Comparison of ENCODE assay signal across 1 cellular context in the genomic region with DNA sequence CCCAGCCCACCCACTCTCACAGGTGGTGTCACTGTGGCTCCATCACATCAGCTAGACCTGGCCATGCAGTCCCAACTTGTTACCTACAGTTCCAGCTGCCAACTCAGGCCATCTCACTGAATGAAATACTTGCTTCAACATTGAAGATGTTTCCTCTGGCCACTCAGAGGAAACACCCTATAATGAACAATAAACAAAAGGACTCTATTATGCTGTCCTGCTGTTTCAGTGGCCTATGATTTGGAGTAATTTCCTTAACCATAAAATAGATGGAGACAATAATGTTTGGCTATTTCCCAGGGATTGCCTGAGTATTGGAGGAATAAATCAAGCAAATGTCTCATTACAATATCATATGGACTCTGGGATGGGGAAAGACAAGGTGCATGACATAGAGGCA.
TF ChIP-seq lines count a peak whose summit lies in the region.

No MANE protein-coding gene starts in this region.

TF ChIP-seq in GM23338, 12 proteins besides CTCF, POLR2A, EP300 and RAD21 (continued from another document):
- TF ChIP-seq, protein P1, sequence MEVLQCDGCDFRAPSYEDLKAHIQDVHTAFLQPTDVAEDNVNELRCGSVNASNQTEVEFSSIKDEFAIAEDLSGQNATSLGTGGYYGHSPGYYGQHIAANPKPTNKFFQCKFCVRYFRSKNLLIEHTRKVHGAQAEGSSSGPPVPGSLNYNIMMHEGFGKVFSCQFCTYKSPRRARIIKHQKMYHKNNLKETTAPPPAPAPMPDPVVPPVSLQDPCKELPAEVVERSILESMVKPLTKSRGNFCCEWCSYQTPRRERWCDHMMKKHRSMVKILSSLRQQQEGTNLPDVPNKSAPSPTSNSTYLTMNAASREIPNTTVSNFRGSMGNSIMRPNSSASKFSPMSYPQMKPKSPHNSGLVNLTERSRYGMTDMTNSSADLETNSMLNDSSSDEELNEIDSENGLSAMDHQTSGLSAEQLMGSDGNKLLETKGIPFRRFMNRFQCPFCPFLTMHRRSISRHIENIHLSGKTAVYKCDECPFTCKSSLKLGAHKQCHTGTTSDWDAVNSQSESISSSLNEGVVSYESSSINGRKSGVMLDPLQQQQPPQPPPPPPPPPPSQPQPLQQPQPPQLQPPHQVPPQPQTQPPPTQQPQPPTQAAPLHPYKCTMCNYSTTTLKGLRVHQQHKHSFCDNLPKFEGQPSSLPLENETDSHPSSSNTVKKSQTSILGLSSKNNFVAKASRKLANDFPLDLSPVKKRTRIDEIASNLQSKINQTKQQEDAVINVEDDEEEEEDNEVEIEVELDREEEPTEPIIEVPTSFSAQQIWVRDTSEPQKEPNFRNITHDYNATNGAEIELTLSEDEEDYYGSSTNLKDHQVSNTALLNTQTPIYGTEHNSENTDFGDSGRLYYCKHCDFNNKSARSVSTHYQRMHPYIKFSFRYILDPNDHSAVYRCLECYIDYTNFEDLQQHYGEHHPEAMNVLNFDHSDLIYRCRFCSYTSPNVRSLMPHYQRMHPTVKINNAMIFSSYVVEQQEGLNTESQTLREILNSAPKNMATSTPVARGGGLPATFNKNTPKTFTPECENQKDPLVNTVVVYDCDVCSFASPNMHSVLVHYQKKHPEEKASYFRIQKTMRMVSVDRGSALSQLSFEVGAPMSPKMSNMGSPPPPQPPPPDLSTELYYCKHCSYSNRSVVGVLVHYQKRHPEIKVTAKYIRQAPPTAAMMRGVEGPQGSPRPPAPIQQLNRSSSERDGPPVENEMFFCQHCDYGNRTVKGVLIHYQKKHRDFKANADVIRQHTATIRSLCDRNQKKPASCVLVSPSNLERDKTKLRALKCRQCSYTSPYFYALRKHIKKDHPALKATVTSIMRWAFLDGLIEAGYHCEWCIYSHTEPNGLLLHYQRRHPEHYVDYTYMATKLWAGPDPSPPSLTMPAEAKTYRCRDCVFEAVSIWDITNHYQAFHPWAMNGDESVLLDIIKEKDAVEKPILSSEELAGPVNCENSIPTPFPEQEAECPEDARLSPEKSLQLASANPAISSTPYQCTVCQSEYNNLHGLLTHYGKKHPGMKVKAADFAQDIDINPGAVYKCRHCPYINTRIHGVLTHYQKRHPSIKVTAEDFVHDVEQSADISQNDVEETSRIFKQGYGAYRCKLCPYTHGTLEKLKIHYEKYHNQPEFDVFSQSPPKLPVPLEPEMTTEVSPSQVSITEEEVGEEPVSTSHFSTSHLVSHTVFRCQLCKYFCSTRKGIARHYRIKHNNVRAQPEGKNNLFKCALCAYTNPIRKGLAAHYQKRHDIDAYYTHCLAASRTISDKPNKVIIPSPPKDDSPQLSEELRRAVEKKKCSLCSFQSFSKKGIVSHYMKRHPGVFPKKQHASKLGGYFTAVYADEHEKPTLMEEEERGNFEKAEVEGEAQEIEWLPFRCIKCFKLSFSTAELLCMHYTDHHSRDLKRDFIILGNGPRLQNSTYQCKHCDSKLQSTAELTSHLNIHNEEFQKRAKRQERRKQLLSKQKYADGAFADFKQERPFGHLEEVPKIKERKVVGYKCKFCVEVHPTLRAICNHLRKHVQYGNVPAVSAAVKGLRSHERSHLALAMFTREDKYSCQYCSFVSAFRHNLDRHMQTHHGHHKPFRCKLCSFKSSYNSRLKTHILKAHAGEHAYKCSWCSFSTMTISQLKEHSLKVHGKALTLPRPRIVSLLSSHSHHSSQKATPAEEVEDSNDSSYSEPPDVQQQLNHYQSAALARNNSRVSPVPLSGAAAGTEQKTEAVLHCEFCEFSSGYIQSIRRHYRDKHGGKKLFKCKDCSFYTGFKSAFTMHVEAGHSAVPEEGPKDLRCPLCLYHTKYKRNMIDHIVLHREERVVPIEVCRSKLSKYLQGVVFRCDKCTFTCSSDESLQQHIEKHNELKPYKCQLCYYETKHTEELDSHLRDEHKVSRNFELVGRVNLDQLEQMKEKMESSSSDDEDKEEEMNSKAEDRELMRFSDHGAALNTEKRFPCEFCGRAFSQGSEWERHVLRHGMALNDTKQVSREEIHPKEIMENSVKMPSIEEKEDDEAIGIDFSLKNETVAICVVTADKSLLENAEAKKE (CRISPR knock-in tag; IDR thresholded peaks at IDR 0.05), result no peak
- no peak for TF ChIP-seq ZNF331 (CRISPR knock-in tag; IDR thresholded peaks at IDR 0.05; ENCODE audit: low read depth)
- TF ChIP-seq ZNF114 (CRISPR knock-in tag; IDR thresholded peaks at IDR 0.05), result no peak
- TF ChIP-seq, protein P2, sequence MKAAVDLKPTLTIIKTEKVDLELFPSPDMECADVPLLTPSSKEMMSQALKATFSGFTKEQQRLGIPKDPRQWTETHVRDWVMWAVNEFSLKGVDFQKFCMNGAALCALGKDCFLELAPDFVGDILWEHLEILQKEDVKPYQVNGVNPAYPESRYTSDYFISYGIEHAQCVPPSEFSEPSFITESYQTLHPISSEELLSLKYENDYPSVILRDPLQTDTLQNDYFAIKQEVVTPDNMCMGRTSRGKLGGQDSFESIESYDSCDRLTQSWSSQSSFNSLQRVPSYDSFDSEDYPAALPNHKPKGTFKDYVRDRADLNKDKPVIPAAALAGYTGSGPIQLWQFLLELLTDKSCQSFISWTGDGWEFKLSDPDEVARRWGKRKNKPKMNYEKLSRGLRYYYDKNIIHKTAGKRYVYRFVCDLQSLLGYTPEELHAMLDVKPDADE (IDR thresholded peaks at IDR 0.05), result no peak
- TF ChIP-seq, protein P3, sequence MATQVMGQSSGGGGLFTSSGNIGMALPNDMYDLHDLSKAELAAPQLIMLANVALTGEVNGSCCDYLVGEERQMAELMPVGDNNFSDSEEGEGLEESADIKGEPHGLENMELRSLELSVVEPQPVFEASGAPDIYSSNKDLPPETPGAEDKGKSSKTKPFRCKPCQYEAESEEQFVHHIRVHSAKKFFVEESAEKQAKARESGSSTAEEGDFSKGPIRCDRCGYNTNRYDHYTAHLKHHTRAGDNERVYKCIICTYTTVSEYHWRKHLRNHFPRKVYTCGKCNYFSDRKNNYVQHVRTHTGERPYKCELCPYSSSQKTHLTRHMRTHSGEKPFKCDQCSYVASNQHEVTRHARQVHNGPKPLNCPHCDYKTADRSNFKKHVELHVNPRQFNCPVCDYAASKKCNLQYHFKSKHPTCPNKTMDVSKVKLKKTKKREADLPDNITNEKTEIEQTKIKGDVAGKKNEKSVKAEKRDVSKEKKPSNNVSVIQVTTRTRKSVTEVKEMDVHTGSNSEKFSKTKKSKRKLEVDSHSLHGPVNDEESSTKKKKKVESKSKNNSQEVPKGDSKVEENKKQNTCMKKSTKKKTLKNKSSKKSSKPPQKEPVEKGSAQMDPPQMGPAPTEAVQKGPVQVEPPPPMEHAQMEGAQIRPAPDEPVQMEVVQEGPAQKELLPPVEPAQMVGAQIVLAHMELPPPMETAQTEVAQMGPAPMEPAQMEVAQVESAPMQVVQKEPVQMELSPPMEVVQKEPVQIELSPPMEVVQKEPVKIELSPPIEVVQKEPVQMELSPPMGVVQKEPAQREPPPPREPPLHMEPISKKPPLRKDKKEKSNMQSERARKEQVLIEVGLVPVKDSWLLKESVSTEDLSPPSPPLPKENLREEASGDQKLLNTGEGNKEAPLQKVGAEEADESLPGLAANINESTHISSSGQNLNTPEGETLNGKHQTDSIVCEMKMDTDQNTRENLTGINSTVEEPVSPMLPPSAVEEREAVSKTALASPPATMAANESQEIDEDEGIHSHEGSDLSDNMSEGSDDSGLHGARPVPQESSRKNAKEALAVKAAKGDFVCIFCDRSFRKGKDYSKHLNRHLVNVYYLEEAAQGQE (IDR thresholded peaks at IDR 0.05; ENCODE audit: unreplicated experiment), result no peak
- no peak for TF ChIP-seq JUNB (IDR thresholded peaks at IDR 0.05; ENCODE audit: unreplicated experiment)
